In the genomic region with DNA sequence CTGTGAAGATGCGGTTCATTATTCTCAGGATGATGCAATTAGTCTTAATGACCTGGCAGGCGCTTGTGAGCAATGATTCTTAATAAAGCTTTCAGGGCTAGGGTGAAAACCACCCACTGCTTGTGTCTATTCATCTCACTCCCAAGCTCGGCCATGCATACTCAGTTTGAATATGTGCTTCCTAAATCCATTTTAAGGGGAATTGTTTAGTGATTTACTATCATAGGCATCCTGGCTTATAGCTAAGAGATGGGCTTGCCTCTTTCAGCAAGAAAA, we compare ENCODE assay signal across 1 cellular context.
TF ChIP-seq lines count a peak whose summit lies in the region.

No MANE protein-coding gene starts in this region.

TF ChIP-seq in GM23338, 12 proteins besides CTCF, POLR2A, EP300 and RAD21 (continued from another document):
- TF ChIP-seq, protein P1, sequence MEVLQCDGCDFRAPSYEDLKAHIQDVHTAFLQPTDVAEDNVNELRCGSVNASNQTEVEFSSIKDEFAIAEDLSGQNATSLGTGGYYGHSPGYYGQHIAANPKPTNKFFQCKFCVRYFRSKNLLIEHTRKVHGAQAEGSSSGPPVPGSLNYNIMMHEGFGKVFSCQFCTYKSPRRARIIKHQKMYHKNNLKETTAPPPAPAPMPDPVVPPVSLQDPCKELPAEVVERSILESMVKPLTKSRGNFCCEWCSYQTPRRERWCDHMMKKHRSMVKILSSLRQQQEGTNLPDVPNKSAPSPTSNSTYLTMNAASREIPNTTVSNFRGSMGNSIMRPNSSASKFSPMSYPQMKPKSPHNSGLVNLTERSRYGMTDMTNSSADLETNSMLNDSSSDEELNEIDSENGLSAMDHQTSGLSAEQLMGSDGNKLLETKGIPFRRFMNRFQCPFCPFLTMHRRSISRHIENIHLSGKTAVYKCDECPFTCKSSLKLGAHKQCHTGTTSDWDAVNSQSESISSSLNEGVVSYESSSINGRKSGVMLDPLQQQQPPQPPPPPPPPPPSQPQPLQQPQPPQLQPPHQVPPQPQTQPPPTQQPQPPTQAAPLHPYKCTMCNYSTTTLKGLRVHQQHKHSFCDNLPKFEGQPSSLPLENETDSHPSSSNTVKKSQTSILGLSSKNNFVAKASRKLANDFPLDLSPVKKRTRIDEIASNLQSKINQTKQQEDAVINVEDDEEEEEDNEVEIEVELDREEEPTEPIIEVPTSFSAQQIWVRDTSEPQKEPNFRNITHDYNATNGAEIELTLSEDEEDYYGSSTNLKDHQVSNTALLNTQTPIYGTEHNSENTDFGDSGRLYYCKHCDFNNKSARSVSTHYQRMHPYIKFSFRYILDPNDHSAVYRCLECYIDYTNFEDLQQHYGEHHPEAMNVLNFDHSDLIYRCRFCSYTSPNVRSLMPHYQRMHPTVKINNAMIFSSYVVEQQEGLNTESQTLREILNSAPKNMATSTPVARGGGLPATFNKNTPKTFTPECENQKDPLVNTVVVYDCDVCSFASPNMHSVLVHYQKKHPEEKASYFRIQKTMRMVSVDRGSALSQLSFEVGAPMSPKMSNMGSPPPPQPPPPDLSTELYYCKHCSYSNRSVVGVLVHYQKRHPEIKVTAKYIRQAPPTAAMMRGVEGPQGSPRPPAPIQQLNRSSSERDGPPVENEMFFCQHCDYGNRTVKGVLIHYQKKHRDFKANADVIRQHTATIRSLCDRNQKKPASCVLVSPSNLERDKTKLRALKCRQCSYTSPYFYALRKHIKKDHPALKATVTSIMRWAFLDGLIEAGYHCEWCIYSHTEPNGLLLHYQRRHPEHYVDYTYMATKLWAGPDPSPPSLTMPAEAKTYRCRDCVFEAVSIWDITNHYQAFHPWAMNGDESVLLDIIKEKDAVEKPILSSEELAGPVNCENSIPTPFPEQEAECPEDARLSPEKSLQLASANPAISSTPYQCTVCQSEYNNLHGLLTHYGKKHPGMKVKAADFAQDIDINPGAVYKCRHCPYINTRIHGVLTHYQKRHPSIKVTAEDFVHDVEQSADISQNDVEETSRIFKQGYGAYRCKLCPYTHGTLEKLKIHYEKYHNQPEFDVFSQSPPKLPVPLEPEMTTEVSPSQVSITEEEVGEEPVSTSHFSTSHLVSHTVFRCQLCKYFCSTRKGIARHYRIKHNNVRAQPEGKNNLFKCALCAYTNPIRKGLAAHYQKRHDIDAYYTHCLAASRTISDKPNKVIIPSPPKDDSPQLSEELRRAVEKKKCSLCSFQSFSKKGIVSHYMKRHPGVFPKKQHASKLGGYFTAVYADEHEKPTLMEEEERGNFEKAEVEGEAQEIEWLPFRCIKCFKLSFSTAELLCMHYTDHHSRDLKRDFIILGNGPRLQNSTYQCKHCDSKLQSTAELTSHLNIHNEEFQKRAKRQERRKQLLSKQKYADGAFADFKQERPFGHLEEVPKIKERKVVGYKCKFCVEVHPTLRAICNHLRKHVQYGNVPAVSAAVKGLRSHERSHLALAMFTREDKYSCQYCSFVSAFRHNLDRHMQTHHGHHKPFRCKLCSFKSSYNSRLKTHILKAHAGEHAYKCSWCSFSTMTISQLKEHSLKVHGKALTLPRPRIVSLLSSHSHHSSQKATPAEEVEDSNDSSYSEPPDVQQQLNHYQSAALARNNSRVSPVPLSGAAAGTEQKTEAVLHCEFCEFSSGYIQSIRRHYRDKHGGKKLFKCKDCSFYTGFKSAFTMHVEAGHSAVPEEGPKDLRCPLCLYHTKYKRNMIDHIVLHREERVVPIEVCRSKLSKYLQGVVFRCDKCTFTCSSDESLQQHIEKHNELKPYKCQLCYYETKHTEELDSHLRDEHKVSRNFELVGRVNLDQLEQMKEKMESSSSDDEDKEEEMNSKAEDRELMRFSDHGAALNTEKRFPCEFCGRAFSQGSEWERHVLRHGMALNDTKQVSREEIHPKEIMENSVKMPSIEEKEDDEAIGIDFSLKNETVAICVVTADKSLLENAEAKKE (CRISPR knock-in tag; IDR thresholded peaks at IDR 0.05), result no peak
- no peak for TF ChIP-seq EZH2 (IDR thresholded peaks at IDR 0.05; ENCODE audit: low read depth, unreplicated experiment)
- no peak for TF ChIP-seq NANOG (IDR thresholded peaks at IDR 0.05; ENCODE audit: borderline replicate concordance)
- no peak for TF ChIP-seq EZH2phosphoT487 (IDR thresholded peaks at IDR 0.05; ENCODE audit: unreplicated experiment)
- no peak for TF ChIP-seq STAT1 (IDR thresholded peaks at IDR 0.05; ENCODE audit: unreplicated experiment)
- TF ChIP-seq JUNB (IDR thresholded peaks at IDR 0.05; ENCODE audit: unreplicated experiment), result no peak
